Comparison of ENCODE assay signal across 8 cellular contexts in the genomic region with DNA sequence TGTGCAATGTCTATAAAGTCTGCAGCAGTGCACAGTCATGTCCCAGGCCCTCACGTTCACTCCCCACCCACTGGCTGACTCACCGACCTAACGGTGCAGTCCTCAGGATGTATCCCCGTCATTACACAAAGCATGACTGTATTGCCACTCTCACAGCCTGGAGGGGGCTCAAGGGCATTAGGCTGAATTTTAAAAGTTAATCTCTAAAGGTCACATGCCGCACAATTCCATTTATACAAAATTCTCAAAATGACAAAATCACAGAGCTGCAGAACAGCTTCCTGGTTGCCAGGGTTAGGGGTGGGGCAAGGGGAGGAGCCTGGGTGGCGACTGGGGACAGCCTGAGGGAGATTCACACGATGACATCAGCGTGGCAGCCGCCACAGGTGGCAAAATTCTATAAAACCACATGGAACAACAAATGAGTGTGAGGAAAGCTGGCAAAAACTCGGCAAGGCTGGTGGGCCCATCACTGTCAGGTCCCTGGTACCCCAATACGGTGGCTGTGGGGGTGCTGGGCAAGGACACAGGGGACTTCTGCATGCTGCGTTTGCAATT.
DNase-seq lines count a peak whose midpoint lies in the region; ATAC-seq and TF ChIP-seq lines count a peak whose summit lies in the region.

No MANE protein-coding gene starts in this region.

- H3K4me3 ChIP-seq in RWPE2 (ENCODE audit: severe bottlenecking) = no peak overlapping the region
- no peak overlapping the region for H3K4me3 ChIP-seq in right atrium auricular region

- H3K27me3 ChIP-seq in RWPE2 (ENCODE audit: insufficient read depth, poor library complexity, severe bottlenecking) = peaks cover 15% of the 10 kb centered on the region
- no peaks in the 10 kb centered on the region for H3K27me3 ChIP-seq in right atrium auricular region

- H3K4me1 ChIP-seq in RWPE2 (ENCODE audit: insufficient read depth, poor library complexity, severe bottlenecking) = peaks cover 4% of the 10 kb centered on the region
- H3K4me1 ChIP-seq in right atrium auricular region = no peaks in the 10 kb centered on the region

- H3K9me3 ChIP-seq in RWPE2 (ENCODE audit: severe bottlenecking) (peaks cover 2% of the 10 kb centered on the region), right atrium auricular region (no peaks in the 10 kb centered on the region)

- TF ChIP-seq CTCF in RWPE2 (IDR thresholded peaks at IDR 0.05; ENCODE audit: poor library complexity, severe bottlenecking) (no peak), right atrium auricular region (IDR thresholded peaks at IDR 0.05) (no peak)

- H3K36me3 ChIP-seq in RWPE2 (ENCODE audit: low read depth) (no peaks in the 10 kb centered on the region), right atrium auricular region (no peaks in the 10 kb centered on the region)

- no peak overlapping the region for H3K27ac ChIP-seq in RWPE2 (ENCODE audit: poor library complexity, severe bottlenecking)
- no peak overlapping the region for H3K27ac ChIP-seq in right atrium auricular region

- peak; percentile 71 for DNase-seq in Daoy (ENCODE audit: low read depth)
- DNase-seq in RWPE2 (ENCODE audit: low spot score) = peak; percentile 84
- DNase-seq in activated T-helper 1 cell treated with anti-CD3 and anti-CD28 coated beads, Interleukin-2, amount 50 U/mL, for 16 hours (ENCODE audit: low read depth in 1 of 2, low spot score in 1 of 2) = peak; percentile 30 to 34
- peak; percentile 54 for DNase-seq in right atrium auricular region (ENCODE audit: low spot score)
- peak; percentile 69 to 79 for DNase-seq in stimulated activated CD4-positive, alpha-beta T cell treated with anti-CD3 and anti-CD28 coated beads, Interleukin-2, amount 100 ng/mL, for 24 hours
- DNase-seq in NCI-H774 (lab: John Stamatoyannopoulos, UW) = no peak
- no peak for DNase-seq in KG1 (lab: John Stamatoyannopoulos, UW)
- DNase-seq in OCI-M2 (lab: John Stamatoyannopoulos, UW; ENCODE audit: unreplicated experiment) = no peak

- ATAC-seq in RWPE2 (ENCODE audit: low read depth) = peak; percentile 100

Comparison
In these comparisons a context has a peak if more than half of its experiments do, and no peak if none do; other contexts are left out.
1. DNase-seq: peak in Daoy (single experiment), RWPE2 (single experiment), activated T-helper 1 cell treated with anti-CD3 and anti-CD28 coated beads, Interleukin-2, amount 50 U/mL, for 16 hours (2 of 2), right atrium auricular region (single experiment) and stimulated activated CD4-positive, alpha-beta T cell treated with anti-CD3 and anti-CD28 coated beads, Interleukin-2, amount 100 ng/mL, for 24 hours (2 of 2); none in NCI-H774 (single experiment), KG1 (single experiment) and OCI-M2 (single experiment).